Comparison of ENCODE assay signal across 28 cellular contexts in genomic region chr12:112969547-112970306, GRCh38. TPM values are rescaled to one million over a fixed set of nuclear protein-coding genes. Genes with fewer than 3 reads are reported as not detected.
"Had no signal": no experiment of that assay in that cellular context is flagged by ENCODE, and none has a peak within 500 bp of the region (broad histone marks: within the 10 kb centered on the region; RNA-seq: fewer than 3 reads in every experiment).

No MANE protein-coding gene starts in this region.

- H3K9me3 Mint-ChIP-seq: activated B cell treated with CpG ODN at 0.5 μM for 24 hours; activated naive CD4-positive, alpha-beta T cell treated with anti-CD3 and anti-CD28 coated beads, Interleukin-2, amount 50 U/mL, for 72 hours; activated T-cell treated with anti-CD3 and anti-CD28 coated beads, Interleukin-2, amount 50 U/mL, for 72 hours; natural killer cell treated with Interleukin-12 subunit alpha and Interleukin-12 subunit beta and Interleukin-15 and Interleukin-18, amount 100 ng/mL, for 72 hours; T-cell had no signal

- H3K36me3 Mint-ChIP-seq: natural killer cell treated with Interleukin-12 subunit alpha and Interleukin-12 subunit beta and Interleukin-15 and Interleukin-18, amount 100 ng/mL, for 72 hours had no signal

- H3K4me3 ChIP-seq: adrenal gland, body of pancreas, cardiac muscle cell, coronary artery, dorsolateral prefrontal cortex, gastrocnemius medialis, left ventricle myocardium inferior, lung, mucosa of descending colon, spleen, testis, transverse colon had no signal

- FAIRE-seq: islet of Langerhans had no signal

- H3K27ac Mint-ChIP-seq: activated B cell treated with CpG ODN at 0.5 μM for 24 hours; activated T-cell treated with anti-CD3 and anti-CD28 coated beads, Interleukin-2, amount 50 U/mL, for 72 hours; natural killer cell treated with Interleukin-12 subunit alpha and Interleukin-12 subunit beta and Interleukin-15 and Interleukin-18, amount 100 ng/mL, for 72 hours had no signal

- H3K9me3 ChIP-seq: adrenal gland, body of pancreas, gastrocnemius medialis, left ventricle myocardium inferior, mucosa of descending colon, spleen, testis, transverse colon had no signal

- ATAC-seq: activated naive CD4-positive, alpha-beta T cell treated with anti-CD3 and anti-CD28 coated beads, Interleukin-2, amount 50 U/mL, for 72 hours; activated T-cell treated with anti-CD3 and anti-CD28 coated beads, Interleukin-2, amount 50 U/mL, for 72 hours; body of pancreas; gastrocnemius medialis; mucosa of descending colon; natural killer cell treated with Interleukin-12 subunit alpha and Interleukin-12 subunit beta and Interleukin-15 and Interleukin-18, amount 100 ng/mL, for 72 hours; right cardiac atrium; T-cell had no signal

- H3K27ac ChIP-seq: adrenal gland, body of pancreas, cardiac muscle cell, coronary artery, dorsolateral prefrontal cortex, gastrocnemius medialis, left ventricle myocardium inferior, testis, transverse colon had no signal

- H3K4me1 ChIP-seq: adrenal gland, body of pancreas, gastrocnemius medialis, testis, transverse colon had no signal

- H3K36me3 ChIP-seq: adrenal gland, cardiac muscle cell, gastrocnemius medialis, transverse colon had no signal

- H3K27me3 Mint-ChIP-seq: activated B cell treated with CpG ODN at 0.5 μM for 24 hours; natural killer cell treated with Interleukin-12 subunit alpha and Interleukin-12 subunit beta and Interleukin-15 and Interleukin-18, amount 100 ng/mL, for 72 hours; T-cell had no signal

- H3K27me3 ChIP-seq: adrenal gland, body of pancreas, cardiac muscle cell, dorsolateral prefrontal cortex, gastrocnemius medialis, spleen, testis, transverse colon had no signal

- H3K4me3 Mint-ChIP-seq: activated B cell treated with CpG ODN at 0.5 μM for 24 hours; activated T-cell treated with anti-CD3 and anti-CD28 coated beads, Interleukin-2, amount 50 U/mL, for 72 hours; natural killer cell treated with Interleukin-12 subunit alpha and Interleukin-12 subunit beta and Interleukin-15 and Interleukin-18, amount 100 ng/mL, for 72 hours; T-cell had no signal

- DNase-seq: activated B cell treated with CpG ODN at 0.5 μM for 24 hours; activated CD4-positive, alpha-beta T cell treated with anti-CD3 and anti-CD28 coated beads, Interleukin-2, amount 50 U/mL, for 4 hours; activated naive CD4-positive, alpha-beta T cell; activated T-cell treated with anti-CD3 and anti-CD28 coated beads for 4 hours; activated T-cell treated with anti-CD3 and anti-CD28 coated beads, Interleukin-2, amount 50 U/mL, for 72 hours; adrenal gland; aorta; body of pancreas; dorsolateral prefrontal cortex; effector memory CD4-positive, alpha-beta T cell; erythroblast; gastrocnemius medialis; glutamatergic neuron; left ventricle myocardium inferior; mesendoderm; mucosa of descending colon; spleen; stimulated activated naive CD4-positive, alpha-beta T cell treated with Interleukin-2 at 50 U/mL for 16 hours; T-cell; testis; transverse colon had no signal

RNA-seq across cellular contexts. Expression of gene OAS2, which starts 8.6 kb away (rescaled TPM):
- total RNA-seq: cardiac muscle cell had no signal
